Comparison of ENCODE assay signal across 1 cellular context in the genomic region with DNA sequence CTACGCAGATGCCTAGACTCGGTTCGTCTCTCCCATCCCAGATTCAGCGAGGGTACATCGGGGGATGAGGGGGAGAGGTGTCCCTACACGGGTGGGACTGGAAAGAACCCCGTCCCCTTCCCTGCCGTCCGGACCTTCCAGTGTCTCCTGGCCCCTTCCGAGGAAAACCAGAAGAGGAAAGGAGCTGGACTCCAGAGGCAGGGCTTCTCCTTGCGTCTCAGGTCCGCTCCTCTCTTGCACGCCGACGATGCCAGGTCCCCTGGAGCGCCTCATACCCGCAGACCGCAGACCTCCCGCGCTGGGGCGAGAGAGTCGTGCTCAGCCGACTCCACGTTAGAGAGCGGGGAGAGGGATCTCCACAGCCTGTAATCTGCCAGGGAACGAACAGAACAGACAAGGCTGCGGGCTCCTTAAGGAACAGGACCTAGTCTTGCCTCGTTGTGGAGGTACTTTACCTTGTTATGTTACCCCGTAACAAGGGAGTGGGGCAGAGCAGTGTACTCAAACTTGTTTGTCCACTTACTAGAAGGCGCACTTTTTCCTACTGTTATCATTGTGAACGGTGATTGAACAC.
TF ChIP-seq lines count a peak whose summit lies in the region.

No MANE protein-coding gene starts in this region.

TF ChIP-seq in A549, 52 proteins besides CTCF, POLR2A, EP300 and RAD21 (continued from another document):
- TF ChIP-seq, protein P1, sequence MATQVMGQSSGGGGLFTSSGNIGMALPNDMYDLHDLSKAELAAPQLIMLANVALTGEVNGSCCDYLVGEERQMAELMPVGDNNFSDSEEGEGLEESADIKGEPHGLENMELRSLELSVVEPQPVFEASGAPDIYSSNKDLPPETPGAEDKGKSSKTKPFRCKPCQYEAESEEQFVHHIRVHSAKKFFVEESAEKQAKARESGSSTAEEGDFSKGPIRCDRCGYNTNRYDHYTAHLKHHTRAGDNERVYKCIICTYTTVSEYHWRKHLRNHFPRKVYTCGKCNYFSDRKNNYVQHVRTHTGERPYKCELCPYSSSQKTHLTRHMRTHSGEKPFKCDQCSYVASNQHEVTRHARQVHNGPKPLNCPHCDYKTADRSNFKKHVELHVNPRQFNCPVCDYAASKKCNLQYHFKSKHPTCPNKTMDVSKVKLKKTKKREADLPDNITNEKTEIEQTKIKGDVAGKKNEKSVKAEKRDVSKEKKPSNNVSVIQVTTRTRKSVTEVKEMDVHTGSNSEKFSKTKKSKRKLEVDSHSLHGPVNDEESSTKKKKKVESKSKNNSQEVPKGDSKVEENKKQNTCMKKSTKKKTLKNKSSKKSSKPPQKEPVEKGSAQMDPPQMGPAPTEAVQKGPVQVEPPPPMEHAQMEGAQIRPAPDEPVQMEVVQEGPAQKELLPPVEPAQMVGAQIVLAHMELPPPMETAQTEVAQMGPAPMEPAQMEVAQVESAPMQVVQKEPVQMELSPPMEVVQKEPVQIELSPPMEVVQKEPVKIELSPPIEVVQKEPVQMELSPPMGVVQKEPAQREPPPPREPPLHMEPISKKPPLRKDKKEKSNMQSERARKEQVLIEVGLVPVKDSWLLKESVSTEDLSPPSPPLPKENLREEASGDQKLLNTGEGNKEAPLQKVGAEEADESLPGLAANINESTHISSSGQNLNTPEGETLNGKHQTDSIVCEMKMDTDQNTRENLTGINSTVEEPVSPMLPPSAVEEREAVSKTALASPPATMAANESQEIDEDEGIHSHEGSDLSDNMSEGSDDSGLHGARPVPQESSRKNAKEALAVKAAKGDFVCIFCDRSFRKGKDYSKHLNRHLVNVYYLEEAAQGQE (IDR thresholded peaks at IDR 0.05): no peak
- TF ChIP-seq, protein P2, sequence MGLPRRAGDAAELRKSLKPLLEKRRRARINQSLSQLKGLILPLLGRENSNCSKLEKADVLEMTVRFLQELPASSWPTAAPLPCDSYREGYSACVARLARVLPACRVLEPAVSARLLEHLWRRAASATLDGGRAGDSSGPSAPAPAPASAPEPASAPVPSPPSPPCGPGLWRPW (IDR thresholded peaks at IDR 0.05): no peak
- no peak for TF ChIP-seq ZSCAN20 (CRISPR knock-in tag; IDR thresholded peaks at IDR 0.05)
- TF ChIP-seq, protein P3, sequence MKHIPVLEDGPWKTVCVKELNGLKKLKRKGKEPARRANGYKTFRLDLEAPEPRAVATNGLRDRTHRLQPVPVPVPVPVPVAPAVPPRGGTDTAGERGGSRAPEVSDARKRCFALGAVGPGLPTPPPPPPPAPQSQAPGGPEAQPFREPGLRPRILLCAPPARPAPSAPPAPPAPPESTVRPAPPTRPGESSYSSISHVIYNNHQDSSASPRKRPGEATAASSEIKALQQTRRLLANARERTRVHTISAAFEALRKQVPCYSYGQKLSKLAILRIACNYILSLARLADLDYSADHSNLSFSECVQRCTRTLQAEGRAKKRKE (CRISPR knock-in tag; IDR thresholded peaks at IDR 0.05; ENCODE audit: low read depth): no peak
- TF ChIP-seq, protein P4, sequence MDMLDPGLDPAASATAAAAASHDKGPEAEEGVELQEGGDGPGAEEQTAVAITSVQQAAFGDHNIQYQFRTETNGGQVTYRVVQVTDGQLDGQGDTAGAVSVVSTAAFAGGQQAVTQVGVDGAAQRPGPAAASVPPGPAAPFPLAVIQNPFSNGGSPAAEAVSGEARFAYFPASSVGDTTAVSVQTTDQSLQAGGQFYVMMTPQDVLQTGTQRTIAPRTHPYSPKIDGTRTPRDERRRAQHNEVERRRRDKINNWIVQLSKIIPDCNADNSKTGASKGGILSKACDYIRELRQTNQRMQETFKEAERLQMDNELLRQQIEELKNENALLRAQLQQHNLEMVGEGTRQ (IDR thresholded peaks at IDR 0.05): no peak
- no peak for TF ChIP-seq FOSB (CRISPR knock-in tag; IDR thresholded peaks at IDR 0.05)
- TF ChIP-seq NR3C1 (IDR thresholded peaks at IDR 0.05): no peak
- TF ChIP-seq ZNF302 (CRISPR knock-in tag; IDR thresholded peaks at IDR 0.05): no peak
- TF ChIP-seq PHF8 (IDR thresholded peaks at IDR 0.05; ENCODE audit: borderline replicate concordance, low read depth): peak; percentile 29; the same call in 1 of the 2 replicates
- no peak for TF ChIP-seq CBX8 (IDR thresholded peaks at IDR 0.05)
- TF ChIP-seq, protein P5, sequence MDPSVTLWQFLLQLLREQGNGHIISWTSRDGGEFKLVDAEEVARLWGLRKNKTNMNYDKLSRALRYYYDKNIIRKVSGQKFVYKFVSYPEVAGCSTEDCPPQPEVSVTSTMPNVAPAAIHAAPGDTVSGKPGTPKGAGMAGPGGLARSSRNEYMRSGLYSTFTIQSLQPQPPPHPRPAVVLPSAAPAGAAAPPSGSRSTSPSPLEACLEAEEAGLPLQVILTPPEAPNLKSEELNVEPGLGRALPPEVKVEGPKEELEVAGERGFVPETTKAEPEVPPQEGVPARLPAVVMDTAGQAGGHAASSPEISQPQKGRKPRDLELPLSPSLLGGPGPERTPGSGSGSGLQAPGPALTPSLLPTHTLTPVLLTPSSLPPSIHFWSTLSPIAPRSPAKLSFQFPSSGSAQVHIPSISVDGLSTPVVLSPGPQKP (IDR thresholded peaks at IDR 0.05; ENCODE audit: low read depth, low read length): no peak
- TF ChIP-seq, protein P6, sequence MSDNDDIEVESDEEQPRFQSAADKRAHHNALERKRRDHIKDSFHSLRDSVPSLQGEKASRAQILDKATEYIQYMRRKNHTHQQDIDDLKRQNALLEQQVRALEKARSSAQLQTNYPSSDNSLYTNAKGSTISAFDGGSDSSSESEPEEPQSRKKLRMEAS (IDR thresholded peaks at IDR 0.05): peak; percentile 59
- TF ChIP-seq, protein P7, sequence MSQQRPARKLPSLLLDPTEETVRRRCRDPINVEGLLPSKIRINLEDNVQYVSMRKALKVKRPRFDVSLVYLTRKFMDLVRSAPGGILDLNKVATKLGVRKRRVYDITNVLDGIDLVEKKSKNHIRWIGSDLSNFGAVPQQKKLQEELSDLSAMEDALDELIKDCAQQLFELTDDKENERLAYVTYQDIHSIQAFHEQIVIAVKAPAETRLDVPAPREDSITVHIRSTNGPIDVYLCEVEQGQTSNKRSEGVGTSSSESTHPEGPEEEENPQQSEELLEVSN (IDR thresholded peaks at IDR 0.05; ENCODE audit: borderline replicate concordance, low read depth): peak; percentile 28; the same call in 1 of the 2 replicates
- TF ChIP-seq KDM5A (IDR thresholded peaks at IDR 0.05): no peak
- TF ChIP-seq, protein P8, sequence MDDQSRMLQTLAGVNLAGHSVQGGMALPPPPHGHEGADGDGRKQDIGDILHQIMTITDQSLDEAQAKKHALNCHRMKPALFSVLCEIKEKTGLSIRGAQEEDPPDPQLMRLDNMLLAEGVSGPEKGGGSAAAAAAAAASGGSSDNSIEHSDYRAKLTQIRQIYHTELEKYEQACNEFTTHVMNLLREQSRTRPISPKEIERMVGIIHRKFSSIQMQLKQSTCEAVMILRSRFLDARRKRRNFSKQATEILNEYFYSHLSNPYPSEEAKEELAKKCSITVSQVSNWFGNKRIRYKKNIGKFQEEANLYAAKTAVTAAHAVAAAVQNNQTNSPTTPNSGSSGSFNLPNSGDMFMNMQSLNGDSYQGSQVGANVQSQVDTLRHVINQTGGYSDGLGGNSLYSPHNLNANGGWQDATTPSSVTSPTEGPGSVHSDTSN (IDR thresholded peaks at IDR 0.05): no peak
- TF ChIP-seq NFE2L2 (conservative IDR thresholded peaks at IDR 0.05; ENCODE audit: low read length): no peak
- TF ChIP-seq ZC3H11A (IDR thresholded peaks at IDR 0.05): no peak
- no peak for TF ChIP-seq SREBF2 (IDR thresholded peaks at IDR 0.05)
- TF ChIP-seq SMC3 (IDR thresholded peaks at IDR 0.05): no peak
- no peak for TF ChIP-seq HEYL (CRISPR knock-in tag; IDR thresholded peaks at IDR 0.05)
- no peak for TF ChIP-seq HOXB13 (CRISPR knock-in tag; IDR thresholded peaks at IDR 0.05; ENCODE audit: low read depth)
- TF ChIP-seq MAFK (IDR thresholded peaks at IDR 0.05; ENCODE audit: partially characterized antibody): no peak
- no peak for TF ChIP-seq RFX5 (IDR thresholded peaks at IDR 0.05)
- TF ChIP-seq TFCP2L1 (CRISPR knock-in tag; IDR thresholded peaks at IDR 0.05): no peak
- no peak for TF ChIP-seq ZFP36 (IDR thresholded peaks at IDR 0.05; ENCODE audit: borderline replicate concordance, partially characterized antibody)
- peak in 1 of 2 experiments; percentile 1; a peak in 1 of 5 replicates for TF ChIP-seq JUN (IDR thresholded peaks at IDR 0.05)
